In the genomic region with DNA sequence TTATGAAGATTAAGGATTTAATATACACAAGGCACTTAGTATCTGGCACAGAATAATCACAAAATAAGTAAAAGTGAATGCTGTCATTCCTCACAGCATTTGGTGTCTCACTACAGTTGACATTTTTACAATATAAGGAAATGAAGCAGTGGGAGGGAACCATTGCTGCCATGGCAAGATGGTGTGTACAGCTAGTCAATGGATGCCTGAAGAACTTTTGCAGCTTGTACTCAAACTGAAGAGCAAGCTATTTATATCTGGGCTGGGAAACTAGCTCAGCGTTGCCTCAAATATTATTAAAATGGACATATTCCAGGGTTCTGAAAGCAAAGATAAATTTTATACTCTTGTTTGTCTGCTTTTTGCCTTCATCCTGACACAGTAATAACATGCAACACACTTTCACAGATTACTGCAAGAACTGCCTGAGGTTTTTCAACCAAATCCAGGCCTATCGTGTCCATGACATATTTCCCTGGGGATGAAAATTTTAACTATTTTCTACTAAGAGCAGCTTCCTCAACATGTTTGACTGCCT, we compare ENCODE assay signal across 13 cellular contexts.
"Had no signal": no experiment of that assay in that cellular context is flagged by ENCODE, and none has a peak within 500 bp of the region (broad histone marks: within the 10 kb centered on the region; RNA-seq: fewer than 3 reads in every experiment).

No MANE protein-coding gene starts in this region.

- H3K27me3 Mint-ChIP-seq: activated CD4-positive, alpha-beta memory T cell treated with anti-CD3 and anti-CD28 coated beads for 36 hours; natural killer cell treated with Interleukin-12 subunit alpha and Interleukin-12 subunit beta and Interleukin-15 and Interleukin-18, amount 100 ng/mL, for 72 hours had no signal

- H3K27me3 ChIP-seq: breast epithelium, SJSA1 had no signal

- H3K4me3 ChIP-seq: breast epithelium, SJSA1 had no signal

- H3K4me1 Mint-ChIP-seq: activated naive CD8-positive, alpha-beta T cell treated with anti-CD3 and anti-CD28 coated beads, Interleukin-2, amount 10 ng/mL, durations not matched to agents 7 days and 5 days had no signal

- H3K36me3 Mint-ChIP-seq: activated CD4-positive, alpha-beta memory T cell treated with anti-CD3 and anti-CD28 coated beads for 36 hours; activated naive CD8-positive, alpha-beta T cell treated with anti-CD3 and anti-CD28 coated beads, Interleukin-2, amount 10 ng/mL, durations not matched to agents 7 days and 5 days; natural killer cell treated with Interleukin-12 subunit alpha and Interleukin-12 subunit beta and Interleukin-15 and Interleukin-18, amount 100 ng/mL, for 72 hours had no signal

- H3K4me1 ChIP-seq: breast epithelium, SJSA1 had no signal

- H3K36me3 ChIP-seq: breast epithelium, SJSA1 had no signal

- ATAC-seq: natural killer cell treated with Interleukin-12 subunit alpha and Interleukin-12 subunit beta and Interleukin-15 and Interleukin-18, amount 100 ng/mL, for 72 hours had no signal

- H3K27ac Mint-ChIP-seq: activated CD4-positive, alpha-beta memory T cell treated with anti-CD3 and anti-CD28 coated beads for 36 hours; activated naive CD8-positive, alpha-beta T cell treated with anti-CD3 and anti-CD28 coated beads, Interleukin-2, amount 10 ng/mL, durations not matched to agents 7 days and 5 days; natural killer cell treated with Interleukin-12 subunit alpha and Interleukin-12 subunit beta and Interleukin-15 and Interleukin-18, amount 100 ng/mL, for 72 hours had no signal

- H3K27ac ChIP-seq: breast epithelium, SJSA1 had no signal

- H3K9me3 ChIP-seq: SJSA1 had no signal

- DNase-seq: activated CD4-positive, alpha-beta memory T cell treated with anti-CD3 and anti-CD28 coated beads for 36 hours; activated CD4-positive, alpha-beta T cell treated with anti-CD3 and anti-CD28 coated beads for 1 hour; activated naive CD8-positive, alpha-beta T cell treated with anti-CD3 and anti-CD28 coated beads, Interleukin-2, amount 10 ng/mL, durations not matched to agents 7 days and 5 days; anterior cingulate cortex; hypothalamus; kidney glomerular epithelial cell; mammary epithelial cell; stimulated activated CD4-positive, alpha-beta T cell treated with anti-CD3 and anti-CD28 coated beads, Interleukin-4, amount 100 ng/mL, for 4 hours; T1000; trophoblast cell had no signal

- H3K4me3 Mint-ChIP-seq: activated CD4-positive, alpha-beta memory T cell treated with anti-CD3 and anti-CD28 coated beads for 36 hours; activated naive CD8-positive, alpha-beta T cell treated with anti-CD3 and anti-CD28 coated beads, Interleukin-2, amount 10 ng/mL, durations not matched to agents 7 days and 5 days; natural killer cell treated with Interleukin-12 subunit alpha and Interleukin-12 subunit beta and Interleukin-15 and Interleukin-18, amount 100 ng/mL, for 72 hours had no signal
